Comparison of ENCODE assay signal across 11 cellular contexts in the genomic region with DNA sequence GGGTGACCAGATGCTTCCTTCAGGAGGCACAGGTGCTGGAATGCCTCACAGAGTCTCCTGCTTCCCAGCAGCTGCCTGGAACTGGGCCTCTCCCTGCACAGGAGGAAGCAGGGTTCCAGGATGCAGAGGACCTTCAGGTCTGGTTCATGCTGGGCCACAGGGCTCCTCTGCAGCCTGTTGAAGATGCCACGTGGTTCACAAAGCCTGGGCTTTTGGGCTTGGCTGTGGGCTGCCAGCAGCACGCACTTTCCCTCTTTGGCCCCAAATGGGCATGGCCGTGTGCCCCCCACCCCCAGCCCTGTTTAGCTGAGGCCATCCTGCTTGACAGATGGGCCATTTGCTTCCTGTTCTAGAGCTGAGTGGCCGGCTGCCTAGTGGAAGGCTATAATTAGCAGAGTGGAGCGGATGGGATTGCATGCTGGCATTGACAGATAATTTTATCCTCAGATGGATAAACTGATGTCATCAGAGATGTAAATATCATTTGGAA. TPM values are rescaled to one million over a fixed set of nuclear protein-coding genes. Genes with fewer than 3 reads are reported as not detected.
DNase-seq lines count a peak whose midpoint lies in the region; ATAC-seq lines count a peak whose summit lies in the region.
"Had no signal": no experiment of that assay in that cellular context is flagged by ENCODE, and none has a peak within 500 bp of the region (broad histone marks: within the 10 kb centered on the region; RNA-seq: fewer than 3 reads in every experiment).

No MANE protein-coding gene starts in this region.

- CTCF ChIA-PET in activated CD4-positive, alpha-beta T cell treated with anti-CD3 and anti-CD28 coated beads, Interleukin-2, amount 10 ng/mL, durations not matched to agents 7 days and 5 days (lab: Charles Lee): interaction anchor here (1.9 kb wide), 1 partner anchor 14 kb away, joined by 5 read pairs; no protein-coding TSS in a partner anchor

- H3K4me1 Mint-ChIP-seq in activated CD4-positive, alpha-beta T cell treated with anti-CD3 and anti-CD28 coated beads, Interleukin-2, amount 10 ng/mL, durations not matched to agents 7 days and 5 days: no peaks in the 10 kb centered on the region
- peaks cover 0 to 3% of the 10 kb centered on the region in 2 donors for H3K4me1 Mint-ChIP-seq in natural killer cell treated with Interleukin-12 subunit alpha and Interleukin-12 subunit beta and Interleukin-15 and Interleukin-18, amount 100 ng/mL, for 72 hours (ENCODE audit: low read depth in 2 of 2)

- no peak overlapping the region for H3K4me3 Mint-ChIP-seq in activated CD4-positive, alpha-beta T cell treated with anti-CD3 and anti-CD28 coated beads, Interleukin-2, amount 10 ng/mL, durations not matched to agents 7 days and 5 days
- H3K4me3 Mint-ChIP-seq in natural killer cell treated with Interleukin-12 subunit alpha and Interleukin-12 subunit beta and Interleukin-15 and Interleukin-18, amount 100 ng/mL, for 72 hours: no peak overlapping the region
- H3K4me3 Mint-ChIP-seq: activated naive CD4-positive, alpha-beta T cell treated with anti-CD3 and anti-CD28 coated beads for 36 hours had no signal

- DNase-seq in MV-4-11 (lab: John Stamatoyannopoulos, UW) (peak; percentile 48), amygdala (lab: John Stamatoyannopoulos, UW) (peak in 30 of 56 donors; percentile 24 to 71 (median 46)), left lobe of liver (ENCODE audit: low spot score) (no peak), stromal cell of bone marrow (ENCODE audit: low read depth) (peak; percentile 40), germinal center (ENCODE audit: low spot score) (no peak)
- DNase-seq in activated CD4-positive, alpha-beta T cell treated with anti-CD3 and anti-CD28 coated beads, Interleukin-2, amount 10 ng/mL, durations not matched to agents 7 days and 5 days: no peak
- no peak for DNase-seq in natural killer cell treated with Interleukin-12 subunit alpha and Interleukin-12 subunit beta and Interleukin-15 and Interleukin-18, amount 100 ng/mL, for 72 hours (ENCODE audit: low spot score)
- DNase-seq: activated naive CD4-positive, alpha-beta T cell treated with anti-CD3 and anti-CD28 coated beads for 36 hours; H7; stimulated activated CD4-positive, alpha-beta T cell treated with anti-CD3 and anti-CD28 coated beads, Interleukin-4, amount 100 ng/mL, for 24 hours had no signal

- no peaks in the 10 kb centered on the region for H3K9me3 Mint-ChIP-seq in activated CD4-positive, alpha-beta T cell treated with anti-CD3 and anti-CD28 coated beads, Interleukin-2, amount 10 ng/mL, durations not matched to agents 7 days and 5 days
- no peaks in the 10 kb centered on the region for H3K9me3 Mint-ChIP-seq in natural killer cell treated with Interleukin-12 subunit alpha and Interleukin-12 subunit beta and Interleukin-15 and Interleukin-18, amount 100 ng/mL, for 72 hours
- H3K9me3 Mint-ChIP-seq: activated naive CD4-positive, alpha-beta T cell treated with anti-CD3 and anti-CD28 coated beads for 36 hours had no signal

- ATAC-seq in left lobe of liver (peak; percentile 16), HG02610 (IDR thresholded peaks at IDR 0.05; ENCODE audit: unreplicated experiment) (no peak)
- ATAC-seq in natural killer cell treated with Interleukin-12 subunit alpha and Interleukin-12 subunit beta and Interleukin-15 and Interleukin-18, amount 100 ng/mL, for 72 hours: no peak

- no peaks in the 10 kb centered on the region for H3K36me3 Mint-ChIP-seq in activated CD4-positive, alpha-beta T cell treated with anti-CD3 and anti-CD28 coated beads, Interleukin-2, amount 10 ng/mL, durations not matched to agents 7 days and 5 days (ENCODE audit: low read depth)
- no peaks in the 10 kb centered on the region for H3K36me3 Mint-ChIP-seq in natural killer cell treated with Interleukin-12 subunit alpha and Interleukin-12 subunit beta and Interleukin-15 and Interleukin-18, amount 100 ng/mL, for 72 hours

- POLR2A ChIA-PET in activated CD4-positive, alpha-beta T cell treated with anti-CD3 and anti-CD28 coated beads, Interleukin-2, amount 10 ng/mL, durations not matched to agents 7 days and 5 days (lab: Charles Lee): no interaction called here

- peaks cover 4% of the 10 kb centered on the region for H3K27me3 Mint-ChIP-seq in activated CD4-positive, alpha-beta T cell treated with anti-CD3 and anti-CD28 coated beads, Interleukin-2, amount 10 ng/mL, durations not matched to agents 7 days and 5 days
- H3K27me3 Mint-ChIP-seq in natural killer cell treated with Interleukin-12 subunit alpha and Interleukin-12 subunit beta and Interleukin-15 and Interleukin-18, amount 100 ng/mL, for 72 hours: peaks cover 0 to 3% of the 10 kb centered on the region in 2 donors

- H3K27ac Mint-ChIP-seq in activated CD4-positive, alpha-beta T cell treated with anti-CD3 and anti-CD28 coated beads, Interleukin-2, amount 10 ng/mL, durations not matched to agents 7 days and 5 days: no peak overlapping the region
- H3K27ac Mint-ChIP-seq in natural killer cell treated with Interleukin-12 subunit alpha and Interleukin-12 subunit beta and Interleukin-15 and Interleukin-18, amount 100 ng/mL, for 72 hours: no peak overlapping the region
- H3K27ac Mint-ChIP-seq: activated naive CD4-positive, alpha-beta T cell treated with anti-CD3 and anti-CD28 coated beads for 36 hours had no signal

RNA-seq across cellular contexts. Expression of gene TSPAN15, which starts 28.0 kb away (rescaled TPM):
- total RNA-seq in left lobe of liver: 3.8 TPM
- 1 to 10 TPM; 3.6 to 4.2 TPM for total RNA-seq in activated CD4-positive, alpha-beta T cell treated with anti-CD3 and anti-CD28 coated beads, Interleukin-2, amount 10 ng/mL, durations not matched to agents 7 days and 5 days
- total RNA-seq in natural killer cell treated with Interleukin-12 subunit alpha and Interleukin-12 subunit beta and Interleukin-15 and Interleukin-18, amount 100 ng/mL, for 72 hours: 1 to 10 TPM; 1.2 to 1.4 TPM

Comparison
In these comparisons a context has a peak if more than half of its experiments do, and no peak if none do; other contexts are left out.
1. DNase-seq: peak in MV-4-11 (single experiment), amygdala (30 of 56) and stromal cell of bone marrow (single experiment); none in left lobe of liver (single experiment), germinal center (single experiment), activated CD4-positive, alpha-beta T cell treated with anti-CD3 and anti-CD28 coated beads, Interleukin-2, amount 10 ng/mL, durations not matched to agents 7 days and 5 days (single experiment) and natural killer cell treated with Interleukin-12 subunit alpha and Interleukin-12 subunit beta and Interleukin-15 and Interleukin-18, amount 100 ng/mL, for 72 hours (single experiment).